In genomic region chr16:65012357-65012756, GRCh38 we compare ENCODE assay signal across 22 cellular contexts.
DNase-seq lines count a peak whose midpoint lies in the region; ATAC-seq and TF ChIP-seq lines count a peak whose summit lies in the region.
"Had no signal": no experiment of that assay in that cellular context is flagged by ENCODE, and none has a peak within 500 bp of the region (broad histone marks: within the 10 kb centered on the region; RNA-seq: fewer than 3 reads in every experiment).

No MANE protein-coding gene starts in this region.

- H3K9me3 ChIP-seq in smooth muscle cell (replicated peaks; ENCODE audit: low read depth): no peaks in the 10 kb centered on the region
- H3K9me3 ChIP-seq: testis had no signal

- H2AFZ ChIP-seq in smooth muscle cell (ENCODE audit: low read depth): no peak overlapping the region

- ATAC-seq in GM21390 (IDR thresholded peaks at IDR 0.05; ENCODE audit: unreplicated experiment): no peak
- no peak for ATAC-seq in GM18517 (IDR thresholded peaks at IDR 0.05; ENCODE audit: unreplicated experiment)
- ATAC-seq: esophagus mucosa, HepG2 had no signal

- H3K4me1 ChIP-seq in smooth muscle cell (ENCODE audit: low read depth): peaks cover 16% of the 10 kb centered on the region
- H3K4me1 ChIP-seq: testis had no signal

- peaks cover 100% of the 10 kb centered on the region for H3K79me2 ChIP-seq in smooth muscle cell (ENCODE audit: low read depth)

- no peak for TF ChIP-seq CTCF in foreskin fibroblast (IDR thresholded peaks at IDR 0.05; ENCODE audit: low read depth, low read length)
- TF ChIP-seq CTCF in smooth muscle cell (IDR thresholded peaks at IDR 0.05; ENCODE audit: borderline replicate concordance, insufficient read depth, poor library complexity, severe bottlenecking): no peak

- peak; percentile 63 for DNase-seq in GM04503 (ENCODE audit: low read depth)
- DNase-seq in amniotic epithelial cell (ENCODE audit: low read depth): peak; percentile 21
- DNase-seq in foreskin fibroblast: peak; percentile 74 to 83
- no peak for DNase-seq in smooth muscle cell (lab: John Stamatoyannopoulos, UW; ENCODE audit: unreplicated experiment)
- no peak for DNase-seq in COLO829 (ENCODE audit: low spot score)
- DNase-seq in pons (ENCODE audit: low spot score): no peak
- DNase-seq: activated CD4-positive, alpha-beta memory T cell treated with anti-CD3 and anti-CD28 coated beads, Interleukin-2, amount 10 ng/mL, durations not matched to agents 7 days and 5 days; activated naive CD4-positive, alpha-beta T cell treated with anti-CD3 and anti-CD28 coated beads, Interleukin-2, amount 50 U/mL, for 16 hours; activated T-cell treated with anti-CD3 and anti-CD28 coated beads, Interleukin-2, amount 50 U/mL, for 1 hour; DMS153; GOT3; MM.1S; naive B cell; NCI-H1930; NCI-H446; testis; WERI-Rb-1 had no signal

- no peak overlapping the region for H3K4me3 ChIP-seq in foreskin fibroblast (ENCODE audit: low read depth in 1 of 2, low read length in 2 of 2)
- no peak overlapping the region for H3K4me3 ChIP-seq in smooth muscle cell
- H3K4me3 ChIP-seq: lung, testis had no signal

- H4K20me1 ChIP-seq in smooth muscle cell (ENCODE audit: low read depth): peaks cover 100% of the 10 kb centered on the region

- H3K9ac ChIP-seq in smooth muscle cell (ENCODE audit: low read depth): no peak overlapping the region

- H3K36me3 ChIP-seq in smooth muscle cell (ENCODE audit: low read depth): no peaks in the 10 kb centered on the region
- H3K36me3 ChIP-seq: WERI-Rb-1 had no signal

- H3K4me2 ChIP-seq in smooth muscle cell: peak overlapping the region; percentile 39

- no peaks in the 10 kb centered on the region for H3K27me3 ChIP-seq in smooth muscle cell (ENCODE audit: low read depth)
- H3K27me3 ChIP-seq: testis had no signal

- peak overlapping the region; percentile 83 for H3K27ac ChIP-seq in smooth muscle cell (ENCODE audit: low read depth)
- H3K27ac ChIP-seq: testis, WERI-Rb-1 had no signal

- H3F3A ChIP-seq in smooth muscle cell (ENCODE audit: low read depth): peaks cover 74% of the 10 kb centered on the region

- WGBS in smooth muscle cell (ENCODE audit: low lambda C conversion rate): 86% methylated on average over 1 of the region's 1 CpG

Comparison
In these comparisons a context has a peak if more than half of its experiments do, and no peak if none do; other contexts are left out.
1. DNase-seq: peak in GM04503 (single experiment), amniotic epithelial cell (single experiment) and foreskin fibroblast (2 of 2); none in smooth muscle cell (single experiment), COLO829 (single experiment) and pons (single experiment).